Comparison of ENCODE assay signal across 8 cellular contexts in genomic region chr16:19167710-19168172, GRCh38. TPM values are rescaled to one million over a fixed set of nuclear protein-coding genes. Genes with fewer than 3 reads are reported as not detected.
A peak's percentile ranks its signal among the peaks of the same experiment; 100 is the strongest.
DNase-seq lines count a peak whose midpoint lies in the region; ATAC-seq and TF ChIP-seq lines count a peak whose summit lies in the region.

No MANE protein-coding gene starts in this region.

- peak; percentile 91 for TF ChIP-seq CTCF in progenitor cell of endocrine pancreas (IDR thresholded peaks at IDR 0.05; ENCODE audit: unreplicated experiment)

- H3K4me3 Mint-ChIP-seq in activated naive CD8-positive, alpha-beta T cell treated with anti-CD3 and anti-CD28 coated beads, Interleukin-2, amount 50 U/mL, for 24 hours, result no peak overlapping the region
- H3K4me3 Mint-ChIP-seq in progenitor cell of endocrine pancreas (ENCODE audit: low read depth), result peak overlapping the region; percentile 73

- DNase-seq in EH (ENCODE audit: low read depth) (peak; percentile 47), NCI-H460 (ENCODE audit: extremely low read depth, low read depth) (peak; percentile 76), left cardiac atrium (peak; percentile 78), progenitor cell of endocrine pancreas (ENCODE audit: low spot score, unreplicated experiment) (peak; percentile 79), T-helper 9 cell (no peak)
- peak; percentile 57 for DNase-seq in activated naive CD8-positive, alpha-beta T cell treated with anti-CD3 and anti-CD28 coated beads, Interleukin-2, amount 50 U/mL, for 24 hours

- H3K36me3 Mint-ChIP-seq in activated naive CD8-positive, alpha-beta T cell treated with anti-CD3 and anti-CD28 coated beads, Interleukin-2, amount 50 U/mL, for 24 hours (ENCODE audit: low read depth), result peaks cover 3% of the 10 kb centered on the region
- H3K36me3 Mint-ChIP-seq in progenitor cell of endocrine pancreas (ENCODE audit: insufficient read depth), result no peaks in the 10 kb centered on the region

- intact Hi-C loops in left cardiac atrium (cut with DNase I), result loop anchor here in 1 of 2 donors (5.0 kb wide), 1 partner anchor 210 kb away; no protein-coding TSS in a partner anchor

- peaks cover 23% of the 10 kb centered on the region for H3K27me3 Mint-ChIP-seq in activated naive CD8-positive, alpha-beta T cell treated with anti-CD3 and anti-CD28 coated beads, Interleukin-2, amount 50 U/mL, for 24 hours
- H3K27me3 Mint-ChIP-seq in progenitor cell of endocrine pancreas, result peaks cover 36% of the 10 kb centered on the region

- H3K27ac Mint-ChIP-seq in activated naive CD8-positive, alpha-beta T cell treated with anti-CD3 and anti-CD28 coated beads, Interleukin-2, amount 50 U/mL, for 24 hours, result no peak overlapping the region
- no peak overlapping the region for H3K27ac Mint-ChIP-seq in progenitor cell of endocrine pancreas

- no peaks in the 10 kb centered on the region for H3K4me1 Mint-ChIP-seq in activated naive CD8-positive, alpha-beta T cell treated with anti-CD3 and anti-CD28 coated beads, Interleukin-2, amount 50 U/mL, for 24 hours
- peaks cover 5% of the 10 kb centered on the region for H3K4me1 Mint-ChIP-seq in progenitor cell of endocrine pancreas (ENCODE audit: low read depth)

- ATAC-seq in HG02588 (IDR thresholded peaks at IDR 0.05; ENCODE audit: unreplicated experiment), result peak; percentile 58
- peak; percentile 82 for ATAC-seq in activated naive CD8-positive, alpha-beta T cell treated with anti-CD3 and anti-CD28 coated beads, Interleukin-2, amount 50 U/mL, for 24 hours
- peak; percentile 95 to 96 for ATAC-seq in left cardiac atrium
- no peak for ATAC-seq in HG02763 (IDR thresholded peaks at IDR 0.05; ENCODE audit: unreplicated experiment)

- H3K9me3 Mint-ChIP-seq in activated naive CD8-positive, alpha-beta T cell treated with anti-CD3 and anti-CD28 coated beads, Interleukin-2, amount 50 U/mL, for 24 hours, result peaks cover 6% of the 10 kb centered on the region
- H3K9me3 Mint-ChIP-seq in progenitor cell of endocrine pancreas (ENCODE audit: low read depth), result no peaks in the 10 kb centered on the region

RNA-seq across cellular contexts. Expression of gene SYT17, which starts 0.3 kb away (rescaled TPM):
- total RNA-seq in NCI-H460 (2014; rRNA removed; shearing (Covaris generic)), result 2.0 and 4.1 TPM in 2 replicates
- 0.28 and 1.6 TPM in 2 replicates for polyA plus RNA-seq in NCI-H460 (2014; cell fraction: nucleus; rRNA removed)
- total RNA-seq in left cardiac atrium, result 1 to 10 TPM in 1 of 2 donors, under 1 TPM in 1; 0.52 to 1.4 TPM
- 6.6 and 10.7 TPM in 2 replicates for total RNA-seq in progenitor cell of endocrine pancreas

RNA-seq across cellular contexts. Expression of gene ITPRIPL2, which starts 54.0 kb away (rescaled TPM):
- total RNA-seq in NCI-H460 (2014; rRNA removed; shearing (Covaris generic)), result 25.7 and 30.0 TPM in 2 replicates
- 40.1 and 40.4 TPM in 2 replicates for polyA plus RNA-seq in NCI-H460 (2014; cell fraction: nucleus; rRNA removed)
- total RNA-seq in left cardiac atrium, result 10 to 100 TPM; 23.3 to 40.7 TPM
- total RNA-seq in progenitor cell of endocrine pancreas, result 12.0 and 13.8 TPM in 2 replicates
